In the genomic region with DNA sequence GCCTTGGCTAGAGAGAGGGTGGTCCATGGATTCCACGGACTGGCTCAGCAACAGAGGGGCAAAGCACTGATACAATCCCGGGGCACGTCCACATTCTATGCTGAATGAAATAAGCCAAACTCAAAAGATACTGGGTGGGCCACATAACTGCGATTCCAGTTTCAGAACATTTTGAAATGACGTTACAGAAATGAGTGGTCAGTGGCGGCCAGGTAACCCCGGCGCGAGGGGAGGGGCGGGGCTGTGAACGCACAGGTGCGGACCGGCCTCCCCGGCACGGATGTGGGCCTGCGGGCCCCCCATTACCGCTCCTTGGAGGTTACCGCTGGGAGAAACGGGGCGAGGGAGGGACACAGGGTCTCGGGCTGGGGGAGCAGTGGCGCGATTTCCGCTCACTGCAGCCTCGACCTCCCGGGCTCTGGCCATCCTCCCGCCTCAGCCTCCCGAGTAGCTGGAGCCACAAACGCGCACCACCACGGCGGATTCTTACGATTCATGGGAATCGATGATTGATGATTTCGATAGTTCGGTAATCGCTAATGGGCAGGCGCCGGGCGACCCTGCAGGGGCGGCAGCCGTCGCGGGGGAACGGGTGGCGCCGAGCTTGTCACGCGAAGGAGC, we compare ENCODE assay signal across 8 cellular contexts. TPM values are rescaled to one million over a fixed set of nuclear protein-coding genes. Genes with fewer than 3 reads are reported as not detected.
DNase-seq lines count a peak whose midpoint lies in the region; ATAC-seq and TF ChIP-seq lines count a peak whose summit lies in the region.

No MANE protein-coding gene starts in this region.

- H3F3A ChIP-seq in neural cell (ENCODE audit: insufficient read depth, low read length, poor library complexity, severe bottlenecking): no peaks in the 10 kb centered on the region

- DNase-seq in MG63 (no peak), NAMALWA (ENCODE audit: low spot score) (no peak), NCI-H2029 treated with DMSO at 0.1 percent for 48 hours (lab: John Stamatoyannopoulos, UW) (no peak), SW 1271 (lab: John Stamatoyannopoulos, UW) (no peak)

- peaks cover 2% of the 10 kb centered on the region for H3K27me3 Mint-ChIP-seq in dendritic cell treated with granulocyte-macrophage colony-stimulating factor and Interleukin-4, amounts not matched to agents 40 ng/mL and 50 ng/mL, for 4 days

- H3K9ac ChIP-seq in neural cell (ENCODE audit: low read length): peak overlapping the region; percentile 97

- no peaks in the 10 kb centered on the region for H3K36me3 ChIP-seq in MG63
- no peaks in the 10 kb centered on the region for H3K36me3 ChIP-seq in neural cell (ENCODE audit: insufficient read depth, low read length)

- peak overlapping the region; percentile 27 for H3K4me2 ChIP-seq in neural cell (ENCODE audit: low read length)

- peaks cover 28% of the 10 kb centered on the region for H3K79me2 ChIP-seq in neural cell (replicated peaks; ENCODE audit: insufficient read depth, low read length)

- ATAC-seq in GM21423 (IDR thresholded peaks at IDR 0.05; ENCODE audit: unreplicated experiment) (peak; percentile 4), HG02885 (IDR thresholded peaks at IDR 0.05; ENCODE audit: poor library complexity, unreplicated experiment) (no peak)

- no peaks in the 10 kb centered on the region for H3K9me3 Mint-ChIP-seq in dendritic cell treated with granulocyte-macrophage colony-stimulating factor and Interleukin-4, amounts not matched to agents 40 ng/mL and 50 ng/mL, for 4 days

- peak overlapping the region; percentile 94 for H3K4me3 Mint-ChIP-seq in dendritic cell treated with granulocyte-macrophage colony-stimulating factor and Interleukin-4, amounts not matched to agents 40 ng/mL and 50 ng/mL, for 4 days

- H3K36me3 Mint-ChIP-seq in dendritic cell treated with granulocyte-macrophage colony-stimulating factor and Interleukin-4, amounts not matched to agents 40 ng/mL and 50 ng/mL, for 4 days (ENCODE audit: low read depth): peaks cover 57% of the 10 kb centered on the region

- peaks cover 32% of the 10 kb centered on the region for H3K4me1 Mint-ChIP-seq in dendritic cell treated with granulocyte-macrophage colony-stimulating factor and Interleukin-4, amounts not matched to agents 40 ng/mL and 50 ng/mL, for 4 days (ENCODE audit: low read depth)

- H3K27ac ChIP-seq in neural cell (ENCODE audit: low read length): peak overlapping the region; percentile 94

- H3K9me3 ChIP-seq in MG63 (no peaks in the 10 kb centered on the region), neural cell (ENCODE audit: low read length) (no peaks in the 10 kb centered on the region)

- H3K27ac Mint-ChIP-seq in dendritic cell treated with granulocyte-macrophage colony-stimulating factor and Interleukin-4, amounts not matched to agents 40 ng/mL and 50 ng/mL, for 4 days: peak overlapping the region; percentile 94

- H3K4me3 ChIP-seq in MG63 (peak overlapping the region; percentile 85), neural cell (ENCODE audit: low read length) (peak overlapping the region; percentile 94)

- TF ChIP-seq EP300 in neural cell (conservative IDR thresholded peaks at IDR 0.05; ENCODE audit: poor library complexity, severe bottlenecking): no peak

- no peak overlapping the region for H2AFZ ChIP-seq in neural cell (ENCODE audit: low read depth, low read length)

- no peak for TF ChIP-seq CTCF in neural cell (IDR thresholded peaks at IDR 0.05; ENCODE audit: poor library complexity, severe bottlenecking)

- intact Hi-C loops in dendritic cell treated with granulocyte-macrophage colony-stimulating factor and Interleukin-4, amounts not matched to agents 40 ng/mL and 50 ng/mL, for 4 days (cut with micrococcal nuclease): no loop called here

- H3K9me2 ChIP-seq in neural cell (ENCODE audit: insufficient read depth, low read length): no peaks in the 10 kb centered on the region

- H3K27me3 ChIP-seq in MG63: no peaks in the 10 kb centered on the region
- H3K27me3 ChIP-seq in neural cell (ENCODE audit: insufficient read depth, low read depth, low read length): no peaks in the 10 kb centered on the region

- TF ChIP-seq RAD21 in neural cell (conservative IDR thresholded peaks at IDR 0.05): no peak

- H4K20me1 ChIP-seq in neural cell (ENCODE audit: insufficient read depth): no peaks in the 10 kb centered on the region

TF ChIP-seq in neural cell, 6 proteins besides CTCF, POLR2A, EP300 and RAD21:
- TF ChIP-seq MXI1 (conservative IDR thresholded peaks at IDR 0.05; ENCODE audit: poor library complexity, severe bottlenecking) (no peak), SMC3 (conservative IDR thresholded peaks at IDR 0.05; ENCODE audit: poor library complexity) (no peak), POLR2AphosphoS5 (IDR thresholded peaks at IDR 0.05) (no peak)
- TF ChIP-seq, protein P1, sequence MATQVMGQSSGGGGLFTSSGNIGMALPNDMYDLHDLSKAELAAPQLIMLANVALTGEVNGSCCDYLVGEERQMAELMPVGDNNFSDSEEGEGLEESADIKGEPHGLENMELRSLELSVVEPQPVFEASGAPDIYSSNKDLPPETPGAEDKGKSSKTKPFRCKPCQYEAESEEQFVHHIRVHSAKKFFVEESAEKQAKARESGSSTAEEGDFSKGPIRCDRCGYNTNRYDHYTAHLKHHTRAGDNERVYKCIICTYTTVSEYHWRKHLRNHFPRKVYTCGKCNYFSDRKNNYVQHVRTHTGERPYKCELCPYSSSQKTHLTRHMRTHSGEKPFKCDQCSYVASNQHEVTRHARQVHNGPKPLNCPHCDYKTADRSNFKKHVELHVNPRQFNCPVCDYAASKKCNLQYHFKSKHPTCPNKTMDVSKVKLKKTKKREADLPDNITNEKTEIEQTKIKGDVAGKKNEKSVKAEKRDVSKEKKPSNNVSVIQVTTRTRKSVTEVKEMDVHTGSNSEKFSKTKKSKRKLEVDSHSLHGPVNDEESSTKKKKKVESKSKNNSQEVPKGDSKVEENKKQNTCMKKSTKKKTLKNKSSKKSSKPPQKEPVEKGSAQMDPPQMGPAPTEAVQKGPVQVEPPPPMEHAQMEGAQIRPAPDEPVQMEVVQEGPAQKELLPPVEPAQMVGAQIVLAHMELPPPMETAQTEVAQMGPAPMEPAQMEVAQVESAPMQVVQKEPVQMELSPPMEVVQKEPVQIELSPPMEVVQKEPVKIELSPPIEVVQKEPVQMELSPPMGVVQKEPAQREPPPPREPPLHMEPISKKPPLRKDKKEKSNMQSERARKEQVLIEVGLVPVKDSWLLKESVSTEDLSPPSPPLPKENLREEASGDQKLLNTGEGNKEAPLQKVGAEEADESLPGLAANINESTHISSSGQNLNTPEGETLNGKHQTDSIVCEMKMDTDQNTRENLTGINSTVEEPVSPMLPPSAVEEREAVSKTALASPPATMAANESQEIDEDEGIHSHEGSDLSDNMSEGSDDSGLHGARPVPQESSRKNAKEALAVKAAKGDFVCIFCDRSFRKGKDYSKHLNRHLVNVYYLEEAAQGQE (IDR thresholded peaks at IDR 0.05; ENCODE audit: borderline replicate concordance): peak; percentile 12

RNA-seq across cellular contexts. Expression of a gene that starts 0.6 kb away (rescaled TPM):
- total RNA-seq in MG63 (2014; rRNA removed; shearing (Covaris generic); ENCODE audit: low replicate concordance): 16.8 and 25.7 TPM in 2 replicates
- polyA plus RNA-seq in neural cell: 232 and 303 TPM in 2 replicates
- polyA minus RNA-seq in neural cell: 119 and 135 TPM in 2 replicates

RNA-seq across cellular contexts. Expression of a gene that starts 11.5 kb away (rescaled TPM):
- 10.7 and 21.2 TPM in 2 replicates for total RNA-seq in MG63 (2014; rRNA removed; shearing (Covaris generic); ENCODE audit: low replicate concordance)
- 5.7 and 6.3 TPM in 2 replicates for polyA plus RNA-seq in neural cell
- polyA minus RNA-seq in neural cell: 2.2 TPM in 1 of 2 replicates, not detected in the other

RNA-seq across cellular contexts. Expression of a gene that starts 24.0 kb away (rescaled TPM):
- not detected in 2 replicates for total RNA-seq in MG63 (2014; rRNA removed; shearing (Covaris generic); ENCODE audit: low replicate concordance)
- polyA plus RNA-seq in neural cell: 1.0 TPM in 1 of 2 replicates, not detected in the other
- polyA minus RNA-seq in neural cell: not detected in 2 replicates

RNA-seq across cellular contexts. Expression of a gene that starts 24.0 kb away (rescaled TPM):
- not detected in 2 replicates for total RNA-seq in MG63 (2014; rRNA removed; shearing (Covaris generic); ENCODE audit: low replicate concordance)
- polyA plus RNA-seq in neural cell: not detected in 2 replicates
- not detected in 2 replicates for polyA minus RNA-seq in neural cell

RNA-seq across cellular contexts. Expression of a gene that starts 43.9 kb away (rescaled TPM):
- 16.5 and 20.2 TPM in 2 replicates for total RNA-seq in MG63 (2014; rRNA removed; shearing (Covaris generic); ENCODE audit: low replicate concordance)
- polyA plus RNA-seq in neural cell: 34.4 TPM in 2 replicates
- polyA minus RNA-seq in neural cell: 19.3 and 24.8 TPM in 2 replicates
